Comparison of ENCODE assay signal across 10 cellular contexts in genomic region chr13:39283062-39283461, GRCh38.
ATAC-seq and TF ChIP-seq lines count a peak whose summit lies in the region.
"Had no signal": no experiment of that assay in that cellular context is flagged by ENCODE, and none has a peak within 500 bp of the region (broad histone marks: within the 10 kb centered on the region; RNA-seq: fewer than 3 reads in every experiment).

No MANE protein-coding gene starts in this region.

- ATAC-seq in GM18517 (IDR thresholded peaks at IDR 0.05; ENCODE audit: unreplicated experiment) (peak; percentile 45), GM21526 (IDR thresholded peaks at IDR 0.05; ENCODE audit: low FRiP score, unreplicated experiment) (peak; percentile 26), HG03432 (IDR thresholded peaks at IDR 0.05; ENCODE audit: unreplicated experiment) (peak; percentile 50), GM21367 (IDR thresholded peaks at IDR 0.05; ENCODE audit: unreplicated experiment) (no peak), HG02970 (IDR thresholded peaks at IDR 0.05; ENCODE audit: low FRiP score, unreplicated experiment) (no peak), HG03095 (IDR thresholded peaks at IDR 0.05; ENCODE audit: unreplicated experiment) (no peak)

- no peak overlapping the region for H3K4me3 Mint-ChIP-seq in nephron
- H3K4me3 Mint-ChIP-seq: activated B cell treated with CpG ODN at 0.5 μM for 24 hours, B cell, nephron progenitor cell had no signal

- no peak for TF ChIP-seq CTCF in nephron (IDR thresholded peaks at IDR 0.05; ENCODE audit: unreplicated experiment in 3 of 3)

- H3K27me3 Mint-ChIP-seq in nephron (ENCODE audit: low read depth), result no peaks in the 10 kb centered on the region

- H3K4me1 Mint-ChIP-seq in nephron, result peaks cover 35% of the 10 kb centered on the region

- H3K36me3 Mint-ChIP-seq in nephron (ENCODE audit: low read depth), result no peaks in the 10 kb centered on the region

- H3K27ac Mint-ChIP-seq in nephron, result peak overlapping the region in 2 of 3 experiments; percentile 3 to 31
- H3K27ac Mint-ChIP-seq: activated B cell treated with CpG ODN at 0.5 μM for 24 hours, B cell had no signal

- H3K9me3 Mint-ChIP-seq in nephron, result peaks cover 10% of the 10 kb centered on the region

Comparison
In these comparisons a context has a peak if more than half of its experiments do, and no peak if none do; other contexts are left out.
1. ATAC-seq: peak in GM18517 (single experiment), GM21526 (single experiment) and HG03432 (single experiment); none in GM21367 (single experiment), HG02970 (single experiment) and HG03095 (single experiment).